13 cellular contexts compared by ENCODE assay signal in the genomic region with DNA sequence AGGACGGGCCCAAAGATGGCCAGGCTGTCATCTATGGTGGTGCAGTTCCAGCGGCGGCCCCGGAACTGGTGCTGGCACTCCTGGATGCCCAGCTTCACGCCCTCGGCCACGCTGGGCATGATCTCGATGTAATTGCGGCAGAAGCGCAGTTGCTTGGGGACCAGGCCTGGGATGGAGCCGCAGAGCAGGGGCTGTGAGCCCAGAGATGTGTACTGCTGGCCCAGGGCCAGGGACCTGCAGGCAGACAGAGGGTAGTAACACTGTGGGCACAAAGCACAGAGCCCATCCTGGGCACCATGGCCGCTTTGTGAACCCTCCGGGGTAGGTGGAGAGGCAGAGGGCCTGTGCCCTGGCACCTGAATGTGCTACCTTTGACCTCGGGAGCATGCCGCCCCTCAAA.
"Had no signal": no experiment of that assay in that cellular context is flagged by ENCODE, and none has a peak within 500 bp of the region (broad histone marks: within the 10 kb centered on the region; RNA-seq: fewer than 3 reads in every experiment).

No MANE protein-coding gene starts in this region.

- H3K36me3 ChIP-seq: esophagus squamous epithelium, ovary, thoracic aorta, upper lobe of right lung had no signal

- H3K27me3 ChIP-seq: ovary had no signal

- H3K4me3 ChIP-seq: esophagus squamous epithelium, ovary, thoracic aorta, upper lobe of right lung had no signal

- DNase-seq: activated CD4-positive, CD25-positive, alpha-beta regulatory T cell treated with anti-CD3 and anti-CD28 coated beads, Interleukin-2, amount 50 U/mL, for 72 hours; activated naive CD4-positive, alpha-beta T cell treated with anti-CD3 and anti-CD28 coated beads, Interleukin-2, amount 50 U/mL, for 16 hours; activated T-cell treated with anti-CD3 and anti-CD28 coated beads for 4 hours; esophagus squamous epithelium; hippocampal formation; kidney glomerular epithelial cell; midbrain; ovary; stimulated activated CD4-positive, alpha-beta T cell treated with anti-CD3 and anti-CD28 coated beads, Interleukin-1b, Interleukin-23, amount 100 ng/mL, for 48 hours; T-cell; T-helper 9 cell; upper lobe of right lung had no signal

- H3K9me3 ChIP-seq: esophagus squamous epithelium, ovary, thoracic aorta, upper lobe of right lung had no signal

- H3K27ac ChIP-seq: esophagus squamous epithelium, ovary, thoracic aorta, upper lobe of right lung had no signal
